38 cellular contexts compared by ENCODE assay signal in genomic region chr1:85638412-85638811, GRCh38. TPM values are rescaled to one million over a fixed set of nuclear protein-coding genes. Genes with fewer than 3 reads are reported as not detected.
"Had no signal": no experiment of that assay in that cellular context is flagged by ENCODE, and none has a peak within 500 bp of the region (broad histone marks: within the 10 kb centered on the region; RNA-seq: fewer than 3 reads in every experiment).

No MANE protein-coding gene starts in this region.

- H3K4me3 ChIP-seq: adrenal gland, ascending aorta, body of pancreas, breast epithelium, cardiac muscle cell had no signal

- H3K36me3 ChIP-seq: adrenal gland, brain microvascular endothelial cell, breast epithelium, cardiac muscle cell had no signal

- H3K27ac Mint-ChIP-seq: activated naive CD4-positive, alpha-beta T cell treated with anti-CD3 and anti-CD28 coated beads for 36 hours; activated naive CD4-positive, alpha-beta T cell treated with anti-CD3 and anti-CD28 coated beads, Interleukin-2, amount 10 ng/mL, durations not matched to agents 7 days and 5 days; activated naive CD4-positive, alpha-beta T cell treated with anti-CD3 and anti-CD28 coated beads, Interleukin-2, amount 50 U/mL, for 24 hours; activated naive CD4-positive, alpha-beta T cell treated with anti-CD3 and anti-CD28 coated beads, Interleukin-2, amount 50 U/mL, for 72 hours; activated naive CD8-positive, alpha-beta T cell; activated naive CD8-positive, alpha-beta T cell treated with anti-CD3 and anti-CD28 coated beads for 36 hours; activated naive CD8-positive, alpha-beta T cell treated with anti-CD3 and anti-CD28 coated beads, Interleukin-2, amount 10 ng/mL, durations not matched to agents 7 days and 5 days; activated naive CD8-positive, alpha-beta T cell treated with anti-CD3 and anti-CD28 coated beads, Interleukin-2, amount 50 U/mL, for 24 hours; activated T-cell treated with anti-CD3 and anti-CD28 coated beads, Interleukin-2, amount 50 U/mL, for 24 hours; activated T-cell treated with anti-CD3 and anti-CD28 coated beads, Interleukin-2, amount 50 U/mL, for 72 hours; activated T-helper 1 cell treated with anti-CD3 and anti-CD28 coated beads, Interleukin-12 subunit alpha, Interleukin-12 subunit beta, Interleukin-2, Interleukin-4 antibody, amounts not matched to agents 30 ng/mL and 10 ng/mL and 1 ng/mL, durations not matched to agents 14 hours and 24 hours and 36 hours; activated T-helper 17 cell treated with anti-CD3 and anti-CD28 coated beads, Interleukin-2, amount 50 U/mL, for 72 hours; activated T-helper 2 cell treated with anti-CD3 and anti-CD28 coated beads, Interferon-gamma antibody, Interleukin-2, Interleukin-4, amounts not matched to agents 10 μg/mL and 5 μg/mL and 100 μg/mL, durations not matched to agents 14 hours and 24 hours and 36 hours; brain had no signal

- H3K27me3 ChIP-seq: adrenal gland, ascending aorta, body of pancreas, brain microvascular endothelial cell, breast epithelium, cardiac muscle cell had no signal

- H3K4me1 Mint-ChIP-seq: activated naive CD4-positive, alpha-beta T cell treated with anti-CD3 and anti-CD28 coated beads, Interleukin-2, amount 10 ng/mL, durations not matched to agents 7 days and 5 days; activated naive CD4-positive, alpha-beta T cell treated with anti-CD3 and anti-CD28 coated beads, Interleukin-2, amount 50 U/mL, for 24 hours; activated naive CD8-positive, alpha-beta T cell treated with anti-CD3 and anti-CD28 coated beads for 36 hours; activated naive CD8-positive, alpha-beta T cell treated with anti-CD3 and anti-CD28 coated beads, Interleukin-2, amount 50 U/mL, for 24 hours; activated T-helper 17 cell treated with anti-CD3 and anti-CD28 coated beads, Interleukin-2, amount 50 U/mL, for 72 hours; brain had no signal

- DNase-seq: activated effector memory CD4-positive, alpha-beta T cell treated with anti-CD3 and anti-CD28 coated beads, Interleukin-2, amount 50 U/mL, for 16 hours; activated effector memory CD4-positive, alpha-beta T cell treated with Interleukin-2 at 50 U/mL for 16 hours; activated gamma-delta T cell; activated gamma-delta T cell treated with Interleukin-2 at 50 U/mL for 16 hours; activated naive CD4-positive, alpha-beta T cell; activated naive CD4-positive, alpha-beta T cell treated with anti-CD3 and anti-CD28 coated beads for 36 hours; activated naive CD4-positive, alpha-beta T cell treated with anti-CD3 and anti-CD28 coated beads, Interleukin-2, amount 10 ng/mL, durations not matched to agents 7 days and 5 days; activated naive CD4-positive, alpha-beta T cell treated with anti-CD3 and anti-CD28 coated beads, Interleukin-2, amount 50 U/mL, for 16 hours; activated naive CD4-positive, alpha-beta T cell treated with Interleukin-2 at 50 U/mL for 16 hours; activated naive CD8-positive, alpha-beta T cell treated with anti-CD3 and anti-CD28 coated beads for 36 hours; activated naive CD8-positive, alpha-beta T cell treated with anti-CD3 and anti-CD28 coated beads, Interleukin-2, amount 10 ng/mL, durations not matched to agents 7 days and 5 days; activated naive CD8-positive, alpha-beta T cell treated with anti-CD3 and anti-CD28 coated beads, Interleukin-2, amount 50 U/mL, for 24 hours; activated T-cell treated with anti-CD3 and anti-CD28 coated beads, Interleukin-2, amount 50 U/mL, for 1 hour; activated T-cell treated with anti-CD3 and anti-CD28 coated beads, Interleukin-2, amount 50 U/mL, for 24 hours; activated T-cell treated with anti-CD3 and anti-CD28 coated beads, Interleukin-2, amount 50 U/mL, for 4 hours; activated T-cell treated with anti-CD3 and anti-CD28 coated beads, Interleukin-2, amount 50 U/mL, for 48 hours; activated T-cell treated with anti-CD3 and anti-CD28 coated beads, Interleukin-2, amount 50 U/mL, for 72 hours; adrenal gland; amniotic stem cell; amygdala; anterior cingulate cortex; aorta; body of pancreas; brain microvascular endothelial cell; caudate nucleus; central memory CD4-positive, alpha-beta T cell; cerebellar nuclear complex had no signal

- H3K4me1 ChIP-seq: adrenal gland, ascending aorta, body of pancreas, breast epithelium had no signal

- H3K27me3 Mint-ChIP-seq: activated naive CD4-positive, alpha-beta T cell treated with anti-CD3 and anti-CD28 coated beads, Interleukin-2, amount 10 ng/mL, durations not matched to agents 7 days and 5 days; activated naive CD4-positive, alpha-beta T cell treated with anti-CD3 and anti-CD28 coated beads, Interleukin-2, amount 50 U/mL, for 24 hours; activated naive CD8-positive, alpha-beta T cell; activated naive CD8-positive, alpha-beta T cell treated with anti-CD3 and anti-CD28 coated beads for 36 hours; activated naive CD8-positive, alpha-beta T cell treated with anti-CD3 and anti-CD28 coated beads, Interleukin-2, amount 10 ng/mL, durations not matched to agents 7 days and 5 days; activated naive CD8-positive, alpha-beta T cell treated with anti-CD3 and anti-CD28 coated beads, Interleukin-2, amount 50 U/mL, for 24 hours; activated T-cell treated with anti-CD3 and anti-CD28 coated beads, Interleukin-2, amount 50 U/mL, for 24 hours; activated T-helper 17 cell treated with anti-CD3 and anti-CD28 coated beads, Interleukin-2, amount 50 U/mL, for 72 hours; brain; central memory CD8-positive, alpha-beta T cell had no signal

- H3K9me3 ChIP-seq: body of pancreas had no signal

- H3K27ac ChIP-seq: adrenal gland, ascending aorta, body of pancreas, brain microvascular endothelial cell, breast epithelium, cardiac muscle cell had no signal

- ATAC-seq: activated naive CD4-positive, alpha-beta T cell treated with anti-CD3 and anti-CD28 coated beads, Interleukin-2, amount 50 U/mL, for 72 hours; activated naive CD8-positive, alpha-beta T cell treated with anti-CD3 and anti-CD28 coated beads, Interleukin-2, amount 50 U/mL, for 24 hours; activated T-cell treated with anti-CD3 and anti-CD28 coated beads, Interleukin-2, amount 50 U/mL, for 4 hours; activated T-cell treated with anti-CD3 and anti-CD28 coated beads, Interleukin-2, amount 50 U/mL, for 72 hours; activated T-helper 17 cell treated with anti-CD3 and anti-CD28 coated beads, Interleukin-2, amount 50 U/mL, for 72 hours; body of pancreas had no signal

- H3K4me3 Mint-ChIP-seq: activated naive CD4-positive, alpha-beta T cell treated with anti-CD3 and anti-CD28 coated beads for 36 hours; activated naive CD4-positive, alpha-beta T cell treated with anti-CD3 and anti-CD28 coated beads, Interleukin-2, amount 10 ng/mL, durations not matched to agents 7 days and 5 days; activated naive CD4-positive, alpha-beta T cell treated with anti-CD3 and anti-CD28 coated beads, Interleukin-2, amount 50 U/mL, for 24 hours; activated naive CD8-positive, alpha-beta T cell; activated naive CD8-positive, alpha-beta T cell treated with anti-CD3 and anti-CD28 coated beads for 36 hours; activated naive CD8-positive, alpha-beta T cell treated with anti-CD3 and anti-CD28 coated beads, Interleukin-2, amount 10 ng/mL, durations not matched to agents 7 days and 5 days; activated naive CD8-positive, alpha-beta T cell treated with anti-CD3 and anti-CD28 coated beads, Interleukin-2, amount 50 U/mL, for 24 hours; activated T-cell treated with anti-CD3 and anti-CD28 coated beads, Interleukin-2, amount 50 U/mL, for 24 hours; activated T-cell treated with anti-CD3 and anti-CD28 coated beads, Interleukin-2, amount 50 U/mL, for 4 hours; activated T-cell treated with anti-CD3 and anti-CD28 coated beads, Interleukin-2, amount 50 U/mL, for 72 hours; activated T-helper 1 cell treated with anti-CD3 and anti-CD28 coated beads, Interleukin-12 subunit alpha, Interleukin-12 subunit beta, Interleukin-2, Interleukin-4 antibody, amounts not matched to agents 30 ng/mL and 10 ng/mL and 1 ng/mL, durations not matched to agents 14 hours and 24 hours and 36 hours; activated T-helper 17 cell treated with anti-CD3 and anti-CD28 coated beads, Interleukin-2, amount 50 U/mL, for 72 hours; brain; central memory CD8-positive, alpha-beta T cell had no signal

RNA-seq across cellular contexts. Expression of gene CCN1, which starts 57.9 kb away (rescaled TPM):
- total RNA-seq: activated naive CD4-positive, alpha-beta T cell treated with anti-CD3 and anti-CD28 coated beads for 36 hours; activated naive CD4-positive, alpha-beta T cell treated with anti-CD3 and anti-CD28 coated beads, Interleukin-2, amount 50 U/mL, for 72 hours; activated naive CD8-positive, alpha-beta T cell treated with anti-CD3 and anti-CD28 coated beads, Interleukin-2, amount 10 ng/mL, durations not matched to agents 7 days and 5 days; activated T-helper 17 cell treated with anti-CD3 and anti-CD28 coated beads, Interleukin-2, amount 50 U/mL, for 72 hours had no signal
